18 cellular contexts compared by ENCODE assay signal in genomic region chr13:112818040-112818697, GRCh38.
DNase-seq lines count a peak whose midpoint lies in the region; ATAC-seq, FAIRE-seq and TF ChIP-seq lines count a peak whose summit lies in the region.
"Had no signal": no experiment of that assay in that cellular context is flagged by ENCODE, and none has a peak within 500 bp of the region (broad histone marks: within the 10 kb centered on the region; RNA-seq: fewer than 3 reads in every experiment).

No MANE protein-coding gene starts in this region.

- H2AFZ ChIP-seq in OCI-LY7 (ENCODE audit: low read length) = no peak overlapping the region

- peak; percentile 74 for FAIRE-seq in urothelium cell line (lab: Jason Lieb, UNC)
- FAIRE-seq: A549, H1, HTR-8/SVneo had no signal

- no peaks in the 10 kb centered on the region for H3K27me3 ChIP-seq in foreskin keratinocyte
- H3K27me3 ChIP-seq: BE2C had no signal

- no TSS peak for BruUV-seq in OCI-LY7 (replicated peaks; lab: Mats Ljungman, UMichigan)

- no peaks in the 10 kb centered on the region for H4K20me1 ChIP-seq in OCI-LY7 (ENCODE audit: insufficient read depth, low read length)

- H3K4me1 ChIP-seq in OCI-LY7 (ENCODE audit: insufficient read depth, low read length, poor library complexity, severe bottlenecking) = no peaks in the 10 kb centered on the region
- H3K4me1 ChIP-seq in foreskin keratinocyte = no peaks in the 10 kb centered on the region
- H3K4me1 ChIP-seq: A549, BE2C had no signal

- H3K9me3 ChIP-seq in OCI-LY7 (ENCODE audit: low read length) = no peaks in the 10 kb centered on the region
- H3K9me3 ChIP-seq: A549, BE2C had no signal

- no peak for TF ChIP-seq CTCF in OCI-LY7 (conservative IDR thresholded peaks at IDR 0.05; ENCODE audit: low read length)
- no peak for TF ChIP-seq CTCF in foreskin keratinocyte (conservative IDR thresholded peaks at IDR 0.05)

- H3K4me3 ChIP-seq in OCI-LY7 (ENCODE audit: low read depth, low read length, poor library complexity, severe bottlenecking) = no peak overlapping the region
- H3K4me3 ChIP-seq: A549 had no signal

- H3K36me3 ChIP-seq in OCI-LY7 (ENCODE audit: insufficient read depth, low read length) = peaks cover 8% of the 10 kb centered on the region; the same call in 1 of the 2 replicates

- H3K9me2 ChIP-seq in OCI-LY7 (ENCODE audit: insufficient read depth, low read length) = no peaks in the 10 kb centered on the region

- DNase-seq in ecto neural progenitor cell (ENCODE audit: low spot score) (peak; percentile 10), islet precursor cell (peak; percentile 43), posterior vena cava (ENCODE audit: low spot score) (peak; percentile 41), urothelium cell line (ENCODE audit: low spot score) (no peak), OCI-LY7 (ENCODE audit: low spot score) (no peak), foreskin keratinocyte (no peak)
- DNase-seq: BE2C; CD8-positive, alpha-beta T cell; COR-L47; DMS53; GF-D8; HCEC 1CT; HFFc6 had no signal

- CTCF ChIA-PET in OCI-LY7 (lab: Charles Lee; ENCODE audit: unreplicated experiment) = no interaction called here

- H3K79me2 ChIP-seq in OCI-LY7 (ENCODE audit: insufficient read depth, low read depth, low read length) = no peaks in the 10 kb centered on the region

- POLR2A ChIA-PET in OCI-LY7 (lab: Charles Lee) = no interaction called here

- intact Hi-C loops in posterior vena cava (cut with DNase I) = no loop called here
- intact Hi-C loops in OCI-LY7 (cut with micrococcal nuclease; ENCODE audit: unreplicated experiment) = no loop called here

- ATAC-seq in HG03565 (IDR thresholded peaks at IDR 0.05; ENCODE audit: unreplicated experiment) (no peak), foreskin keratinocyte (no peak)
- ATAC-seq: A549; CD8-positive, alpha-beta T cell had no signal

- H3K27ac ChIP-seq in OCI-LY7 (ENCODE audit: low read depth, low read length, poor library complexity, severe bottlenecking) = no peak overlapping the region
- no peak overlapping the region for H3K27ac ChIP-seq in foreskin keratinocyte
- H3K27ac ChIP-seq: A549, C4-2B had no signal

- no peak overlapping the region for H3K4me2 ChIP-seq in OCI-LY7 (ENCODE audit: low read length)
- H3K4me2 ChIP-seq: A549 had no signal

Comparison
In these comparisons a context has a peak if more than half of its experiments do, and no peak if none do; other contexts are left out.
1. DNase-seq: peak in ecto neural progenitor cell (single experiment), islet precursor cell (single experiment) and posterior vena cava (single experiment); none in urothelium cell line (single experiment), OCI-LY7 (single experiment) and foreskin keratinocyte (0 of 2).